In genomic region chr15:40976819-40977218, GRCh38 we compare ENCODE assay signal across 1 cellular context.
TF ChIP-seq lines count a peak whose summit lies in the region.

No MANE protein-coding gene starts in this region.

TF ChIP-seq in H1, 55 proteins besides CTCF, POLR2A, EP300 and RAD21:
- no peak for TF ChIP-seq KDM1A (IDR thresholded peaks at IDR 0.05; ENCODE audit: borderline replicate concordance, low read length)
- TF ChIP-seq POLR2AphosphoS5 (IDR thresholded peaks at IDR 0.05; ENCODE audit: low read depth, low read length), result no peak
- no peak for TF ChIP-seq JUND (IDR thresholded peaks at IDR 0.05; ENCODE audit: low read length)
- TF ChIP-seq NANOG (IDR thresholded peaks at IDR 0.05; ENCODE audit: insufficient read depth, low read depth, low read length, poor library complexity, severe bottlenecking), result no peak
- TF ChIP-seq YY1 (IDR thresholded peaks at IDR 0.05; ENCODE audit: low read depth, low read length), result no peak
- TF ChIP-seq ASH2L (IDR thresholded peaks at IDR 0.05; ENCODE audit: low read length), result no peak
- no peak for TF ChIP-seq SP1 (IDR thresholded peaks at IDR 0.05; ENCODE audit: low read depth, low read length)
- TF ChIP-seq SP2 (IDR thresholded peaks at IDR 0.05; ENCODE audit: low read length), result no peak
- TF ChIP-seq CTBP2 (IDR thresholded peaks at IDR 0.05; ENCODE audit: borderline replicate concordance, insufficient read depth, insufficient read length, low read length), result no peak
